In genomic region chr13:107324416-107325204, GRCh38 we compare ENCODE assay signal across 19 cellular contexts.
DNase-seq lines count a peak whose midpoint lies in the region; ATAC-seq, FAIRE-seq and TF ChIP-seq lines count a peak whose summit lies in the region.
"Had no signal": no experiment of that assay in that cellular context is flagged by ENCODE, and none has a peak within 500 bp of the region (broad histone marks: within the 10 kb centered on the region; RNA-seq: fewer than 3 reads in every experiment).

No MANE protein-coding gene starts in this region.

- no peak overlapping the region for H4K8ac ChIP-seq in IMR-90 (ENCODE audit: low read depth in 2 of 2, low read length in 2 of 2)

- no peak overlapping the region for H3K27ac Mint-ChIP-seq in CD4-positive, alpha-beta memory T cell
- H3K27ac Mint-ChIP-seq: CD4-positive, CD25-positive, alpha-beta regulatory T cell had no signal

- no peak overlapping the region for H3K18ac ChIP-seq in IMR-90 (ENCODE audit: low read depth, low read length)

- no peak overlapping the region for H2AK9ac ChIP-seq in IMR-90 (replicated peaks; ENCODE audit: low read depth, low read length, poor library complexity)

- no peak for ATAC-seq in IMR-90 (ENCODE audit: low read depth)
- no peak for ATAC-seq in HG03039 (IDR thresholded peaks at IDR 0.05; ENCODE audit: unreplicated experiment)
- ATAC-seq: HepG2 had no signal

- no peak overlapping the region for H3K4me2 ChIP-seq in IMR-90 (ENCODE audit: low read depth, low read length)
- H3K4me2 ChIP-seq in endothelial cell of umbilical vein (ENCODE audit: insufficient read depth, low read length), result no peak overlapping the region

- peaks cover 4% of the 10 kb centered on the region; the same call in 1 of the 2 replicates for H3K9me1 ChIP-seq in IMR-90 (ENCODE audit: insufficient read depth, low read length)
- no peaks in the 10 kb centered on the region for H3K9me1 ChIP-seq in endothelial cell of umbilical vein (replicated peaks; ENCODE audit: control insufficient read depth, extremely low read depth, insufficient read depth, low read length)

- BruUV-seq in IMR-90 (replicated peaks; lab: Mats Ljungman, UMichigan) (no TSS peak), endothelial cell of umbilical vein (replicated peaks; lab: Mats Ljungman, UMichigan) (no TSS peak)

- no peak overlapping the region for H3K4ac ChIP-seq in IMR-90 (ENCODE audit: low read depth, low read length)

- no peak overlapping the region for H3K14ac ChIP-seq in IMR-90 (replicated peaks; ENCODE audit: low read depth, low read length)

- no peak overlapping the region for H4K91ac ChIP-seq in IMR-90 (ENCODE audit: insufficient read depth, low read depth, low read length)

- H3K9ac ChIP-seq in IMR-90 (ENCODE audit: low read depth, low read length), result no peak overlapping the region
- no peak overlapping the region for H3K9ac ChIP-seq in endothelial cell of umbilical vein (replicated peaks; ENCODE audit: extremely low read depth, insufficient read depth, low read length)

- peaks cover 0 to 27% of the 10 kb centered on the region in 2 experiments; a peak in 3 of 4 replicates for H3K79me1 ChIP-seq in IMR-90 (ENCODE audit: low read depth in 1 of 2, low read length in 2 of 2)

- TF ChIP-seq CTCF in IMR-90 (conservative IDR thresholded peaks at IDR 0.05; ENCODE audit: low read depth, low read length) (no peak), endothelial cell of umbilical vein (IDR thresholded peaks at IDR 0.05; ENCODE audit: extremely low read depth in 1 of 2, insufficient read depth in 1 of 2, low read depth in 1 of 2, low read length in 2 of 2) (no peak)

- H3K4me3 Mint-ChIP-seq in CD4-positive, alpha-beta memory T cell, result no peak overlapping the region
- H3K4me3 Mint-ChIP-seq: CD4-positive, CD25-positive, alpha-beta regulatory T cell had no signal

- intact Hi-C loops in IMR-90 (cut with micrococcal nuclease), result no loop called here
- intact Hi-C loops in endothelial cell of umbilical vein (cut with micrococcal nuclease), result no loop called here
- intact Hi-C loops in CD4-positive, alpha-beta memory T cell (cut with micrococcal nuclease), result no loop called here

- no peak overlapping the region for H4K5ac ChIP-seq in IMR-90 (ENCODE audit: low read depth, low read length)

- H3K9me3 Mint-ChIP-seq in CD4-positive, alpha-beta memory T cell, result peaks cover 0 to 9% (median 2%) of the 10 kb centered on the region in 8 donors

- H3K27me3 ChIP-seq in IMR-90 (ENCODE audit: control insufficient read depth, insufficient read depth, low read length) (no peaks in the 10 kb centered on the region), endothelial cell of umbilical vein (ENCODE audit: control insufficient read depth in 2 of 2, insufficient read depth in 2 of 2, low read length in 2 of 2) (no peaks in the 10 kb centered on the region)
- no peaks in the 10 kb centered on the region for H3K27me3 ChIP-seq in CD4-positive, alpha-beta memory T cell (ENCODE audit: insufficient read depth, low read length)
- H3K27me3 ChIP-seq: BE2C had no signal

- no peak overlapping the region for H3K56ac ChIP-seq in IMR-90 (ENCODE audit: extremely low read depth, insufficient read depth, low read length)

- H4K20me1 ChIP-seq in IMR-90 (ENCODE audit: insufficient read depth, low read length), result no peaks in the 10 kb centered on the region
- no peaks in the 10 kb centered on the region for H4K20me1 ChIP-seq in endothelial cell of umbilical vein (replicated peaks; ENCODE audit: control insufficient read depth, extremely low read depth, insufficient read depth, low read length)

- no peak for TF ChIP-seq RAD21 in IMR-90 (IDR thresholded peaks at IDR 0.05; ENCODE audit: low read length)

- no peak overlapping the region for H2AK5ac ChIP-seq in IMR-90 (ENCODE audit: low read depth, low read length)

- in situ Hi-C loops in IMR-90 (cut with MboI; ENCODE audit: low sequenced_read_pairs), result no loop called here

- H3K27me3 Mint-ChIP-seq in CD4-positive, alpha-beta memory T cell, result no peaks in the 10 kb centered on the region
- H3K27me3 Mint-ChIP-seq: CD4-positive, CD25-positive, alpha-beta regulatory T cell had no signal

- H2BK120ac ChIP-seq in IMR-90 (ENCODE audit: low read depth, low read length), result no peak overlapping the region

- H3K4me1 ChIP-seq in IMR-90 (ENCODE audit: control insufficient read depth, insufficient read depth, low read length) (no peaks in the 10 kb centered on the region; the same call in 1 of the 2 replicates), endothelial cell of umbilical vein (ENCODE audit: control insufficient read depth, extremely low read depth, insufficient read depth, low read length) (no peaks in the 10 kb centered on the region)
- no peaks in the 10 kb centered on the region for H3K4me1 ChIP-seq in CD4-positive, alpha-beta memory T cell (ENCODE audit: insufficient read depth, low read length)
- H3K4me1 ChIP-seq: BE2C, Caco-2, HAP-1 had no signal

- H3K36me3 ChIP-seq in IMR-90 (ENCODE audit: control insufficient read depth, insufficient read depth, low read length) (no peaks in the 10 kb centered on the region), endothelial cell of umbilical vein (ENCODE audit: control insufficient read depth in 2 of 2, extremely low read depth in 1 of 2, insufficient read depth in 2 of 2, low read length in 2 of 2) (no peaks in the 10 kb centered on the region)
- H3K36me3 ChIP-seq in CD4-positive, alpha-beta memory T cell (ENCODE audit: insufficient read depth, low read length), result no peaks in the 10 kb centered on the region
- H3K36me3 ChIP-seq: BE2C, HAP-1 had no signal

- H3K4me3 ChIP-seq in IMR-90 (ENCODE audit: insufficient read depth, low read depth, low read length) (no peak overlapping the region), endothelial cell of umbilical vein (replicated peaks in 1 of 3; ENCODE audit: insufficient read depth in 1 of 3, low read depth in 1 of 3, low read length in 3 of 3) (no peak overlapping the region)
- H3K4me3 ChIP-seq in CD4-positive, alpha-beta memory T cell (ENCODE audit: low read length in 2 of 2), result no peak overlapping the region
- H3K4me3 ChIP-seq: HAP-1 had no signal

- no CpG with 5 or more reads among the region's 2 CpGs for WGBS in IMR-90 (ENCODE audit: extremely low coverage in 2 of 2, insufficient read length in 1 of 2), 2 experiments

- no peak overlapping the region for H2BK5ac ChIP-seq in IMR-90 (ENCODE audit: low read depth, low read length, poor library complexity, severe bottlenecking)

- no peaks in the 10 kb centered on the region for H3K36me3 Mint-ChIP-seq in CD4-positive, alpha-beta memory T cell
- H3K36me3 Mint-ChIP-seq: CD4-positive, CD25-positive, alpha-beta regulatory T cell had no signal

- FAIRE-seq in H54 (lab: Jason Lieb, UNC), result peak; percentile 92
- FAIRE-seq in endothelial cell of umbilical vein (lab: Jason Lieb, UNC), result peak; percentile 8
- FAIRE-seq: A204.1, H1, HepG2 had no signal

- H3K23ac ChIP-seq in IMR-90 (ENCODE audit: low read depth, low read length), result no peak overlapping the region

- no peaks in the 10 kb centered on the region for H3K4me1 Mint-ChIP-seq in CD4-positive, alpha-beta memory T cell
- H3K4me1 Mint-ChIP-seq: CD4-positive, CD25-positive, alpha-beta regulatory T cell had no signal

- dilution Hi-C loops in IMR-90 (cut with HindIII; ENCODE audit: low sequenced_read_pairs, unreplicated experiment) (no loop called here), endothelial cell of umbilical vein (cut with MboI; ENCODE audit: extremely low pct_ligation_motif_present, low sequenced_read_pairs) (no loop called here)

- no peak overlapping the region for H2BK20ac ChIP-seq in IMR-90 (ENCODE audit: low read depth, low read length)

- CTCF ChIA-PET in IMR-90 (lab: Yijun Ruan, JAX), result no interaction called here
- CTCF ChIA-PET in endothelial cell of umbilical vein (lab: Charles Lee), result interaction anchor here (1.3 kb wide), 1 partner anchor 14 kb away, joined by 4 read pairs; no protein-coding TSS in a partner anchor
- CTCF ChIA-PET in CD4-positive, alpha-beta memory T cell (lab: Charles Lee; ENCODE audit: partially characterized antibody), result no interaction called here

- H3K79me2 ChIP-seq in endothelial cell of umbilical vein (ENCODE audit: control insufficient read depth, insufficient read depth, low read length), result no peaks in the 10 kb centered on the region

- H3K27ac ChIP-seq in IMR-90 (ENCODE audit: insufficient read depth, low read length) (no peak overlapping the region), endothelial cell of umbilical vein (ENCODE audit: insufficient read depth, low read depth, low read length) (no peak overlapping the region)
- no peak overlapping the region for H3K27ac ChIP-seq in CD4-positive, alpha-beta memory T cell (ENCODE audit: low read depth, low read length)

- no peak overlapping the region for H2BK15ac ChIP-seq in IMR-90 (ENCODE audit: low read depth, low read length)

- H2AFZ ChIP-seq in IMR-90 (replicated peaks; ENCODE audit: low read length, poor library complexity), result no peak overlapping the region
- H2AFZ ChIP-seq in endothelial cell of umbilical vein (ENCODE audit: low read depth, low read length), result no peak overlapping the region

- H3K9me3 ChIP-seq in IMR-90 (ENCODE audit: control insufficient read depth, insufficient read depth, low read length) (no peaks in the 10 kb centered on the region), endothelial cell of umbilical vein (replicated peaks; ENCODE audit: control insufficient read depth, insufficient read depth, low read length) (no peaks in the 10 kb centered on the region)
- H3K9me3 ChIP-seq in CD4-positive, alpha-beta memory T cell (ENCODE audit: control insufficient read depth in 1 of 2, low read length in 2 of 2), result no peaks in the 10 kb centered on the region
- H3K9me3 ChIP-seq: BE2C, Caco-2, HAP-1 had no signal

- POLR2A ChIA-PET in IMR-90 (lab: Charles Lee; ENCODE audit: unreplicated experiment), result no interaction called here
- POLR2A ChIA-PET in endothelial cell of umbilical vein (lab: Charles Lee), result no interaction called here
- POLR2A ChIA-PET in CD4-positive, alpha-beta memory T cell (lab: Charles Lee; ENCODE audit: partially characterized antibody), result no interaction called here

- no peak for DNase-seq in H54 (ENCODE audit: insufficient read length, low spot score)
- DNase-seq in IMR-90, result peak; percentile 34
- DNase-seq in endothelial cell of umbilical vein (ENCODE audit: low read depth, low spot score), result no peak
- no peak for DNase-seq in CD4-positive, alpha-beta memory T cell
- no peak for DNase-seq in NCI-H2081 (lab: John Stamatoyannopoulos, UW)
- DNase-seq: ACHN; BE2C; C1 segment of cervical spinal cord; Caco-2; CD4-positive, CD25-positive, alpha-beta regulatory T cell; DMS153; DMS79; GF-D8; KG1 had no signal

- TF ChIP-seq POLR2A in H54 (IDR thresholded peaks at IDR 0.05; ENCODE audit: low read depth, low read length) (no peak), IMR-90 (IDR thresholded peaks at IDR 0.05; ENCODE audit: low read depth, low read length) (no peak), endothelial cell of umbilical vein (IDR thresholded peaks at IDR 0.05; ENCODE audit: low read depth, low read length) (no peak)

TF ChIP-seq in IMR-90, 13 proteins besides CTCF, POLR2A, EP300 and RAD21 (continues in another document):
- TF ChIP-seq CEBPB (IDR thresholded peaks at IDR 0.05; ENCODE audit: low read depth, low read length), result peak; percentile 43; the same call in 1 of the 2 replicates

TF ChIP-seq in endothelial cell of umbilical vein, 7 proteins besides CTCF, POLR2A, EP300 and RAD21 (continues in another document):
- TF ChIP-seq MAX (IDR thresholded peaks at IDR 0.05; ENCODE audit: insufficient read depth, insufficient read length), result no peak
